1 cellular context compared by ENCODE assay signal in the genomic region with DNA sequence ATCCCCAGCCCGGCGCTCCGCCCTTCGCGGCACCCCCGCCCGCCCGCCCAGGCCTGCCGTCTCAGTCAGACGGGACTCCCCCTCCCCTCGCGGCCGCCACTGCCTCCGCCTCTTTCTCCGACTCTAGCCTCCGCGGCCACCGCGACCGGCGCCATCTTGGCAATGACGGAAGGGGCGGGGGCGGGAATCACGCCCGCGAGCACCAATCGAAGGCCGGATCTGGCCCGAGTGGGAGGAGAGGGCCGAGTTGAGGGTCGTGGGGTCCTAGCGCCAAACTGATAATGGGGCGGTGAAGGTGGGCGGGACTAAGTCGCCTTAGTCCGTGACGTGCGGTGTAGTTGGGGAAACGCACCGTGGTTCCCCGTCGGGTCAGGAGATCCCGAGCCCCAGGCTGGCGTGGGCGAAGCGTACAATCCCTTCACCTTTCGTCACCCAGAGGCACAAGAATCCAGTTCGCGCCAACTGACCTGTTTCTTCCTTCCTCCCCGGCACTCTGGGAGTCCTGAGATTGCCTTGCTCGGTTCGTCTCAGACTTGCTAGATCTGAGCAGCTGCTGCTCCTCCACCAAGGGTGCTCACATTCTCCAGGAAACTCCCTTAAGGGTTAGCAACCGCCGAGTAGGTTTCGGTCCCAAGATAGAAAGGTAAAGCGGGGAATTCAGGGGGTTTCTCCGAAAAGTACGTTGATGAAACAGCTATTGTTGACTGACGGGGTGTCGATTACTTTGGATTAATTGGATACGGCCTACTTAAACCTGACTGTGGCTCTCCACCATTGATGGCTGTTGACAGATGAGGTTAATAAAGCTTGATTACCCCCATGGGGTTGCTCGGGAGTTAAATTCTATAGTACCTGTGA.
TF ChIP-seq lines count a peak whose summit lies in the region.

A gene (minus strand): TSS at position 164 of the 858 bp plus-strand sequence. CDS start 35,843 bp downstream, outside the sequence.

TF ChIP-seq in HepG2, 621 proteins besides CTCF, POLR2A, EP300 and RAD21 (continued from another document):
- TF ChIP-seq, protein P1, sequence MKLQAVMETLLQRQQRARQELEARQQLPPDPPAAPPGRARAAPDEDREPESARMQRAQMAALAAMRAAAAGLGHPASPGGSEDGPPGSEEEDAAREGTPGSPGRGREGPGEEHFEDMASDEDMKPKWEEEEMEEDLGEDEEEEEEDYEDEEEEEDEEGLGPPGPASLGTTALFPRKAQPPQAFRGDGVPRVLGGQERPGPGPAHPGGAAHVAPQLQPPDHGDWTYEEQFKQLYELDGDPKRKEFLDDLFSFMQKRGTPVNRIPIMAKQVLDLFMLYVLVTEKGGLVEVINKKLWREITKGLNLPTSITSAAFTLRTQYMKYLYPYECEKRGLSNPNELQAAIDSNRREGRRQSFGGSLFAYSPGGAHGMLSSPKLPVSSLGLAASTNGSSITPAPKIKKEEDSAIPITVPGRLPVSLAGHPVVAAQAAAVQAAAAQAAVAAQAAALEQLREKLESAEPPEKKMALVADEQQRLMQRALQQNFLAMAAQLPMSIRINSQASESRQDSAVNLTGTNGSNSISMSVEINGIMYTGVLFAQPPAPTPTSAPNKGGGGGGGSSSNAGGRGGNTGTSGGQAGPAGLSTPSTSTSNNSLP (IDR thresholded peaks at IDR 0.05; ENCODE audit: low read depth, low read length) = peak; percentile 70
- TF ChIP-seq MEIS2 (CRISPR knock-in tag; IDR thresholded peaks at IDR 0.05) (0 out of 2 replicates have a peak, but pooled peaks have one; percentile 68), CCDC6 (CRISPR knock-in tag; IDR thresholded peaks at IDR 0.05) (peak; percentile 68; the same call in 1 of the 2 replicates), ZNF367 (CRISPR knock-in tag; IDR thresholded peaks at IDR 0.05; ENCODE audit: borderline replicate concordance) (no peak), ONECUT2 (CRISPR knock-in tag; IDR thresholded peaks at IDR 0.05) (no peak), ZNF33B (CRISPR knock-in tag; IDR thresholded peaks at IDR 0.05) (no peak; the same call in 1 of the 2 replicates), ZNF383 (CRISPR knock-in tag; IDR thresholded peaks at IDR 0.05; ENCODE audit: borderline replicate concordance) (peak; percentile 62; the same call in 1 of the 2 replicates), ZBTB8A (CRISPR knock-in tag; IDR thresholded peaks at IDR 0.05; ENCODE audit: borderline replicate concordance, low read depth) (no peak)
- TF ChIP-seq, protein P2, sequence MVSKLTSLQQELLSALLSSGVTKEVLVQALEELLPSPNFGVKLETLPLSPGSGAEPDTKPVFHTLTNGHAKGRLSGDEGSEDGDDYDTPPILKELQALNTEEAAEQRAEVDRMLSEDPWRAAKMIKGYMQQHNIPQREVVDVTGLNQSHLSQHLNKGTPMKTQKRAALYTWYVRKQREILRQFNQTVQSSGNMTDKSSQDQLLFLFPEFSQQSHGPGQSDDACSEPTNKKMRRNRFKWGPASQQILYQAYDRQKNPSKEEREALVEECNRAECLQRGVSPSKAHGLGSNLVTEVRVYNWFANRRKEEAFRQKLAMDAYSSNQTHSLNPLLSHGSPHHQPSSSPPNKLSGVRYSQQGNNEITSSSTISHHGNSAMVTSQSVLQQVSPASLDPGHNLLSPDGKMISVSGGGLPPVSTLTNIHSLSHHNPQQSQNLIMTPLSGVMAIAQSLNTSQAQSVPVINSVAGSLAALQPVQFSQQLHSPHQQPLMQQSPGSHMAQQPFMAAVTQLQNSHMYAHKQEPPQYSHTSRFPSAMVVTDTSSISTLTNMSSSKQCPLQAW (CRISPR knock-in tag; IDR thresholded peaks at IDR 0.05) = peak; percentile 75
- TF ChIP-seq, protein P3, sequence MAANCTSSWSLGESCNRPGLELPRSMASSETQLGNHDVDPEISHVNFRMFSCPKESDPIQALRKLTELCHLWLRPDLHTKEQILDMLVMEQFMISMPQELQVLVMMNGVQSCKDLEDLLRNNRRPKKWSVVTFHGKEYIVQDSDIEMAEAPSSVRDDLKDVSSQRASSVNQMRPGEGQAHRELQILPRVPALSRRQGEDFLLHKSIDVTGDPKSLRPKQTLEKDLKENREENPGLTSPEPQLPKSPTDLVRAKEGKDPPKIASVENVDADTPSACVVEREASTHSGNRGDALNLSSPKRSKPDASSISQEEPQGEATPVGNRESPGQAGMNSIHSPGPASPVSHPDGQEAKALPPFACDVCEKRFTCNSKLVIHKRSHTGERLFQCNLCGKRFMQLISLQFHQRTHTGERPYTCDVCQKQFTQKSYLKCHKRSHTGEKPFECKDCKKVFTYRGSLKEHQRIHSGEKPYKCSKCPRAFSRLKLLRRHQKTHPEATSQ (CRISPR knock-in tag; IDR thresholded peaks at IDR 0.05; ENCODE audit: borderline replicate concordance) = peak; percentile 79; the same call in 1 of the 2 replicates
